21 cellular contexts compared by ENCODE assay signal in the genomic region with DNA sequence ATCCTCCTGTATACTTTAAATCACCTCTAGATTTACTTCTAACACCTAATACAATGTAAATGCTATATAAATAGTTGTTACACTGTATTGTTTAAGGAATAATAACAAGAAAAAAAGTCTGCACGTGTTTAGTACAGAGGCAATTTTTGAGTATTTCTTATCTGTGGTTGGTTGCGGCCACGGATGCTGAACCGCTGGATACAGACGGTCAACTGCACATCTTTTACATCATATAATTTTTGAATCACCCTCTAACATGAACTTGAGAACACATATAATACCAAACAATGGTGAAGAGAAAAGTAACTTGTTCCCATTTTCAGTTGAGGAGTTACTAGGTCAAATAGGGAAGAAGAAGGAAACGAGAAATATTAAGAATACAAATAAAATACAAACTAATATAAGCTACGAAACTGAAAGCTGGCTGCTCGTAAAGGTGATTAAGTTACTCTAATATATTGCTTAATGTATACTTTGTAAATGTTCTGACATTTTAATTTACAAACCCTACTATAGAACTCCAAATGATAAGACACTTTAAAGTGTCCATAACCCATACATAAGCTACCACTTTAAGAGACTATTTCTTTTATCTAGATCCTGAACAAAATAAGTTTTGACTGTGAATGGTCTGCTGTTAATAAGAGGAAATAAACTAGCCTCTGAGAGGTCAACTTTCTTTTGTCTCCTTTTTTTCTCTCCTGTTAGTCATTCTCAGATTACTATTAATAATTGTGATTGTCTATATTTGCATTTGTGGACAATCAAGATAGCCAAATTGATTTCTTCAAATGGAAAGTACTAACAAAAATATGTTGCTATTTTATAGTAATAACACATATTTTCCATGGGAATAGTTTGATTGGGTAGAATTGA.
DNase-seq lines count a peak whose midpoint lies in the region; ATAC-seq and TF ChIP-seq lines count a peak whose summit lies in the region.
"Had no signal": no experiment of that assay in that cellular context is flagged by ENCODE, and none has a peak within 500 bp of the region (broad histone marks: within the 10 kb centered on the region; RNA-seq: fewer than 3 reads in every experiment).

No MANE protein-coding gene starts in this region.

- POLR2A ChIA-PET in CD8-positive, alpha-beta memory T cell (lab: Charles Lee), result no interaction called here

- H3K27me3 Mint-ChIP-seq in progenitor cell of endocrine pancreas, result no peaks in the 10 kb centered on the region
- H3K27me3 Mint-ChIP-seq in CD8-positive, alpha-beta memory T cell, result peaks cover 0 to 3% of the 10 kb centered on the region in 2 donors

- peaks cover 5% of the 10 kb centered on the region for H3K9me3 Mint-ChIP-seq in progenitor cell of endocrine pancreas (ENCODE audit: low read depth)
- H3K9me3 Mint-ChIP-seq in CD8-positive, alpha-beta memory T cell, result no peaks in the 10 kb centered on the region

- no peaks in the 10 kb centered on the region for H3K36me3 ChIP-seq in CD8-positive, alpha-beta memory T cell (ENCODE audit: insufficient read depth, low read length)
- H3K36me3 ChIP-seq: colonic mucosa, gastroesophageal sphincter, neutrophil, right atrium auricular region, tibial nerve had no signal

- no peak overlapping the region for H3K4me3 ChIP-seq in coronary artery
- no peak overlapping the region for H3K4me3 ChIP-seq in CD8-positive, alpha-beta memory T cell (ENCODE audit: low read length)
- H3K4me3 ChIP-seq: colonic mucosa, gastroesophageal sphincter, right atrium auricular region, tibial nerve had no signal

- no peak overlapping the region for H3K4me3 Mint-ChIP-seq in progenitor cell of endocrine pancreas (ENCODE audit: low read depth)
- no peak overlapping the region for H3K4me3 Mint-ChIP-seq in CD8-positive, alpha-beta memory T cell

- ATAC-seq in GM19035 (IDR thresholded peaks at IDR 0.05; ENCODE audit: unreplicated experiment), result peak; percentile 60
- peak; percentile 40 for ATAC-seq in HG02678 (IDR thresholded peaks at IDR 0.05; ENCODE audit: unreplicated experiment)
- ATAC-seq in HG03571 (IDR thresholded peaks at IDR 0.05; ENCODE audit: unreplicated experiment), result peak; percentile 53
- ATAC-seq: gastroesophageal sphincter, left lobe of liver had no signal

- H3K27ac Mint-ChIP-seq in progenitor cell of endocrine pancreas, result peak overlapping the region; percentile 42
- no peak overlapping the region for H3K27ac Mint-ChIP-seq in CD8-positive, alpha-beta memory T cell

- peaks cover 29% of the 10 kb centered on the region for H3K4me1 Mint-ChIP-seq in progenitor cell of endocrine pancreas (ENCODE audit: low read depth)
- H3K4me1 Mint-ChIP-seq in CD8-positive, alpha-beta memory T cell, result no peaks in the 10 kb centered on the region

- DNase-seq in progenitor cell of endocrine pancreas (ENCODE audit: low spot score, unreplicated experiment), result no peak
- no peak for DNase-seq in coronary artery (ENCODE audit: low spot score)
- no peak for DNase-seq in islet precursor cell
- no peak for DNase-seq in CD8-positive, alpha-beta memory T cell
- DNase-seq in NCI-H345 treated with DMSO at 0.1 percent for 48 hours (lab: John Stamatoyannopoulos, UW; ENCODE audit: unreplicated experiment), result no peak
- DNase-seq: activated CD4-positive, alpha-beta T cell treated with anti-CD3 and anti-CD28 coated beads, Interleukin-2, amount 50 U/mL, for 4 hours; activated naive CD4-positive, alpha-beta T cell treated with anti-CD3 and anti-CD28 coated beads, Interleukin-2, amount 50 U/mL, for 16 hours; activated T-cell treated with anti-CD3 and anti-CD28 coated beads for 4 hours; colonic mucosa; NCI-H1417 treated with DMSO at 0.1 percent for 48 hours; RPMI8226; stimulated activated naive CD4-positive, alpha-beta T cell treated with Interleukin-2 at 50 U/mL for 16 hours had no signal

- TF ChIP-seq CTCF in progenitor cell of endocrine pancreas (IDR thresholded peaks at IDR 0.05; ENCODE audit: unreplicated experiment) (no peak), coronary artery (IDR thresholded peaks at IDR 0.05) (no peak)

- no peaks in the 10 kb centered on the region for H3K27me3 ChIP-seq in CD8-positive, alpha-beta memory T cell (ENCODE audit: insufficient read depth, low read length, poor library complexity, severe bottlenecking)
- H3K27me3 ChIP-seq: colonic mucosa, gastroesophageal sphincter, neutrophil, right atrium auricular region, tibial nerve had no signal

- H3K36me3 Mint-ChIP-seq in progenitor cell of endocrine pancreas (ENCODE audit: insufficient read depth), result peaks cover 3% of the 10 kb centered on the region
- no peaks in the 10 kb centered on the region for H3K36me3 Mint-ChIP-seq in CD8-positive, alpha-beta memory T cell

- H3K27ac ChIP-seq in coronary artery, result no peak overlapping the region
- no peak overlapping the region for H3K27ac ChIP-seq in CD8-positive, alpha-beta memory T cell (ENCODE audit: low read depth, low read length)
- H3K27ac ChIP-seq: colonic mucosa, epithelial cell of prostate, gastroesophageal sphincter, neutrophil, right atrium auricular region, tibial nerve had no signal

- no peaks in the 10 kb centered on the region for H3K4me1 ChIP-seq in CD8-positive, alpha-beta memory T cell (ENCODE audit: insufficient read depth, low read length)
- H3K4me1 ChIP-seq: colonic mucosa, gastroesophageal sphincter, right atrium auricular region, tibial nerve had no signal

- CTCF ChIA-PET in CD8-positive, alpha-beta memory T cell (lab: Charles Lee), result interaction anchor here (1.3 kb wide), 1 partner anchor 24 kb away, joined by 3 read pairs; no protein-coding TSS in a partner anchor

- no peaks in the 10 kb centered on the region for H3K9me3 ChIP-seq in CD8-positive, alpha-beta memory T cell (ENCODE audit: low read length)
- H3K9me3 ChIP-seq: colonic mucosa, gastroesophageal sphincter, neutrophil, right atrium auricular region, tibial nerve had no signal
